In the genomic region with DNA sequence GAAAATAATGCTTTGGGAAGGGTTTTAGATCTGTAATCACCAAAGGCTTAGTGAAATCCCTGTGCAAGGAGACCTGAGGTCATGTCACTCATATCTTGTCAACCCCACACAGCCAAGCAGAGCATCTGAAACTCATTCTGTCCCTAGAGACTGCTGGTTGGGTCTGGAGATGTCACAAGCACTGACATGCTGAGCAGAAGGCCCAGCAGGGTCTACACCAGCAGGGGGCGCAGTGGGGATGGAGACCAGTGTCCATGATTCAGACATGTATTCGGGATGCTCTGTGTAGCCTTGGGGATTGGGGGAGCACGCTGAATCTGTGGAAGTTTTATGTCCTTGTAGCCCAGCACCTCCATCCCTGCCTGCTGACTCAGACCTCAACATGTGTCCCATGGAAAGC, we compare ENCODE assay signal across 8 cellular contexts.
DNase-seq lines count a peak whose midpoint lies in the region; ATAC-seq and TF ChIP-seq lines count a peak whose summit lies in the region.
"Not testable (repeated sequence)": the region's sequence is repeated elsewhere in the genome, so short reads cannot be mapped to it uniquely, and the experiment has no call there.

No MANE protein-coding gene starts in this region.

- H3K4me1 ChIP-seq in foreskin keratinocyte, upper lobe of left lung: not testable (repeated sequence)

- TF ChIP-seq CTCF in GM10266 (IDR thresholded peaks at IDR 0.05; ENCODE audit: control insufficient read depth, insufficient read depth, low read depth, missing control alignments), result peak; percentile 31
- TF ChIP-seq CTCF in foreskin keratinocyte (conservative IDR thresholded peaks at IDR 0.05), result not testable (repeated sequence)
- peak in 1 of 6 experiments; percentile 20 for TF ChIP-seq CTCF in upper lobe of left lung (IDR thresholded peaks at IDR 0.05)

- H3K4me3 ChIP-seq in upper lobe of left lung, result not testable (repeated sequence)

- TF ChIP-seq EP300 in upper lobe of left lung (IDR thresholded peaks at IDR 0.05), result not testable (repeated sequence)

- peak; percentile 100 for ATAC-seq in GM18907 (IDR thresholded peaks at IDR 0.05; ENCODE audit: unreplicated experiment)
- ATAC-seq in GM21526 (IDR thresholded peaks at IDR 0.05; ENCODE audit: low FRiP score, unreplicated experiment), result peak; percentile 90
- peak; percentile 95 for ATAC-seq in HG02885 (IDR thresholded peaks at IDR 0.05; ENCODE audit: poor library complexity, unreplicated experiment)
- peak; percentile 97 for ATAC-seq in HG03439 (IDR thresholded peaks at IDR 0.05; ENCODE audit: unreplicated experiment)
- peak; percentile 33 for ATAC-seq in foreskin keratinocyte
- peak; percentile 47 to 52 for ATAC-seq in upper lobe of left lung (ENCODE audit: low FRiP score in 2 of 2)

- DNase-seq in GM10266 (ENCODE audit: extremely low spot score); foreskin keratinocyte; upper lobe of left lung: not testable (repeated sequence)
- DNase-seq in RKO (ENCODE audit: low spot score), result peak; percentile 1

- not testable (repeated sequence) for H3K9me3 ChIP-seq in upper lobe of left lung

- H3K27ac ChIP-seq in foreskin keratinocyte, upper lobe of left lung: not testable (repeated sequence)

- not testable (repeated sequence) for TF ChIP-seq POLR2A in upper lobe of left lung (IDR thresholded peaks at IDR 0.05)

- H3K27me3 ChIP-seq in foreskin keratinocyte, upper lobe of left lung: not testable (repeated sequence)

- 26 to 60% methylated on average over 2 to 3 of the region's 3 CpGs for WGBS in upper lobe of left lung, 2 donors

- H3K36me3 ChIP-seq in upper lobe of left lung, result not testable (repeated sequence)

Comparison
In these comparisons a context has a peak if more than half of its experiments do, and no peak if none do; other contexts are left out.
1. ATAC-seq: peak in every context shown above with its lines; median percentile 100 in GM18907; 97 in HG03439; 95 in HG02885; 90 in GM21526; 50 in upper lobe of left lung; 33 in foreskin keratinocyte.